1 cellular context compared by ENCODE assay signal in genomic region chr19:34300380-34300779, GRCh38.
TF ChIP-seq lines count a peak whose summit lies in the region.

No MANE protein-coding gene starts in this region.

TF ChIP-seq in IMR-90, 13 proteins besides CTCF, POLR2A, EP300 and RAD21 (continued from another document):
- TF ChIP-seq ELK1 (IDR thresholded peaks at IDR 0.05; ENCODE audit: borderline replicate concordance, low read depth, low read length) (no peak), NFE2L2 (IDR thresholded peaks at IDR 0.05; ENCODE audit: low read depth, low read length) (no peak), SMC3 (IDR thresholded peaks at IDR 0.05; ENCODE audit: low read depth, low read length) (no peak)
